In genomic region chr10:121819049-121819448, GRCh38 we compare ENCODE assay signal across 25 cellular contexts.
"Had no signal": no experiment of that assay in that cellular context is flagged by ENCODE, and none has a peak within 500 bp of the region (broad histone marks: within the 10 kb centered on the region; RNA-seq: fewer than 3 reads in every experiment).

No MANE protein-coding gene starts in this region.

- H3K27me3 ChIP-seq: adrenal gland, foreskin keratinocyte, left lung, sigmoid colon, spleen, upper lobe of right lung had no signal

- H3K36me3 Mint-ChIP-seq: natural killer cell had no signal

- H3K9me3 Mint-ChIP-seq: activated B cell treated with CpG ODN at 0.5 μM for 24 hours; activated T-cell treated with anti-CD3 and anti-CD28 coated beads, Interleukin-2, amount 50 U/mL, for 4 hours; activated T-helper 2 cell treated with anti-CD3 and anti-CD28 coated beads, Interferon-gamma antibody, Interleukin-2, Interleukin-4, amounts not matched to agents 10 μg/mL and 5 μg/mL and 100 μg/mL, durations not matched to agents 14 hours and 24 hours and 36 hours; immature natural killer cell; natural killer cell had no signal

- DNase-seq: activated B cell treated with CpG ODN at 0.5 μM for 24 hours; activated CD4-positive, alpha-beta T cell treated with anti-CD3 and anti-CD28 coated beads for 36 hours; activated CD4-positive, alpha-beta T cell treated with anti-CD3 and anti-CD28 coated beads, Interleukin-2, amount 50 U/mL, for 4 hours; activated CD8-positive, alpha-beta memory T cell treated with anti-CD3 and anti-CD28 coated beads for 24 hours; activated CD8-positive, alpha-beta memory T cell treated with anti-CD3 and anti-CD28 coated beads, Interleukin-2, amount 50 U/mL, for 48 hours; activated naive CD4-positive, alpha-beta T cell; activated T-cell treated with anti-CD3 and anti-CD28 coated beads, Interleukin-2, amount 50 U/mL, for 4 hours; adrenal gland; foreskin keratinocyte; immature natural killer cell; kidney glomerular epithelial cell; left lung; natural killer cell; sigmoid colon; spleen; stimulated activated CD4-positive, alpha-beta T cell treated with anti-CD3 and anti-CD28 coated beads, Interleukin-4, amount 100 ng/mL, for 1 hour; stimulated activated naive CD4-positive, alpha-beta T cell treated with Interleukin-2 at 50 U/mL for 16 hours; T-helper 9 cell; upper lobe of right lung had no signal

- H3K4me1 ChIP-seq: foreskin keratinocyte, left lung, spleen, upper lobe of right lung had no signal

- H3K27ac Mint-ChIP-seq: activated B cell treated with CpG ODN at 0.5 μM for 24 hours; activated CD4-positive, alpha-beta T cell treated with anti-CD3 and anti-CD28 coated beads for 36 hours; activated naive CD8-positive, alpha-beta T cell; activated T-helper 2 cell treated with anti-CD3 and anti-CD28 coated beads, Interferon-gamma antibody, Interleukin-2, Interleukin-4, amounts not matched to agents 10 μg/mL and 5 μg/mL and 100 μg/mL, durations not matched to agents 14 hours and 24 hours and 36 hours; immature natural killer cell; natural killer cell had no signal

- H3K4me3 Mint-ChIP-seq: activated B cell treated with CpG ODN at 0.5 μM for 24 hours; activated CD4-positive, alpha-beta T cell treated with anti-CD3 and anti-CD28 coated beads for 36 hours; activated naive CD8-positive, alpha-beta T cell; activated T-cell treated with anti-CD3 and anti-CD28 coated beads, Interleukin-2, amount 50 U/mL, for 4 hours; immature natural killer cell; natural killer cell had no signal

- H3K4me3 ChIP-seq: adrenal gland, coronary artery, left lung, lung, sigmoid colon, spleen, upper lobe of right lung had no signal

- ATAC-seq: activated CD4-positive, alpha-beta T cell treated with anti-CD3 and anti-CD28 coated beads for 36 hours; activated T-cell treated with anti-CD3 and anti-CD28 coated beads, Interleukin-2, amount 50 U/mL, for 4 hours; foreskin keratinocyte; left lung; natural killer cell; upper lobe of right lung had no signal

- H3K27ac ChIP-seq: adrenal gland, coronary artery, epithelial cell of prostate, foreskin keratinocyte, left lung, sigmoid colon, spleen, upper lobe of right lung had no signal

- H3K9me3 ChIP-seq: adrenal gland, left lung, sigmoid colon, spleen, upper lobe of right lung had no signal

- H3K36me3 ChIP-seq: adrenal gland, left lung, sigmoid colon, upper lobe of right lung had no signal

- H3K4me1 Mint-ChIP-seq: activated B cell treated with CpG ODN at 0.5 μM for 24 hours; activated CD4-positive, alpha-beta T cell treated with anti-CD3 and anti-CD28 coated beads for 36 hours; immature natural killer cell; natural killer cell had no signal

- FAIRE-seq: bronchial epithelial cell had no signal

- H3K27me3 Mint-ChIP-seq: activated B cell treated with CpG ODN at 0.5 μM for 24 hours; activated CD4-positive, alpha-beta T cell treated with anti-CD3 and anti-CD28 coated beads for 36 hours; activated naive CD8-positive, alpha-beta T cell had no signal
